In the genomic region with DNA sequence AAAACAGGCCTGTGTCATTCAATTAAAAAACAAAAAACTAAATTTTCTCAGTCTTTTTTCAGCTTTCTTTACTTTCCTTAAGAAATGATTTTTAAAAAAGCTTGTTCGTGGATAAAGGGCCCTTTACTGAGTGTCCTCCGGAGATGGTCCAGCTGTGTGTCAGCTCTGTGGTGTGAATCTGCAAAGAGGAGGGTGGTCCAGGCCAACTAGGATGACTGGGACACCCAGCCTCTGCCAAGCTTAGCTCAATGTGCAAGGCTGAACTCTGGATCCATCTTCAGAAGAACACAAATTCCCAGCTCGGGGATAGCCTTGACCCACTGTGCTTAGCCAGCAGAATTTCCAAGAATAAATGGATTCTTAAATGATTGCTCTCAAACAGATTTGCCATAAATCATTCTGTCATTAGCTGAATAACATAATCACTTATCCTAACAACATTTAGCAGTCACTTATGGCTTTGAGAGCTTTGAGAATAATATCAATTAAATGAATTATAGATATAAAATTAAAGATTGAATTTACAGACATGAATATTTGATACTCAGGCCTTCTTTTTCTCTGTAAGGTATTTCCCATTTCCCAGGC, we compare ENCODE assay signal across 21 cellular contexts. TPM values are rescaled to one million over a fixed set of nuclear protein-coding genes. Genes with fewer than 3 reads are reported as not detected.
"Had no signal": no experiment of that assay in that cellular context is flagged by ENCODE, and none has a peak within 500 bp of the region (broad histone marks: within the 10 kb centered on the region; RNA-seq: fewer than 3 reads in every experiment).

No MANE protein-coding gene starts in this region.

- H3K27me3 ChIP-seq: adrenal gland, ascending aorta had no signal

- FAIRE-seq: colon, islet of Langerhans had no signal

- H3K9me3 ChIP-seq: adrenal gland, ascending aorta, thoracic aorta had no signal

- H3K27ac ChIP-seq: adrenal gland, ascending aorta, thoracic aorta had no signal

- H3K36me3 ChIP-seq: adrenal gland, ascending aorta, thoracic aorta had no signal

- ATAC-seq: activated T-cell treated with anti-CD3 and anti-CD28 coated beads, Interleukin-2, amount 50 U/mL, for 4 hours; left colon; WTC11 had no signal

- H3K4me3 ChIP-seq: adrenal gland, ascending aorta, thoracic aorta had no signal

- H3K4me1 ChIP-seq: adrenal gland, ascending aorta had no signal

- DNase-seq: activated CD4-positive, alpha-beta T cell treated with anti-CD3 and anti-CD28 coated beads, Interleukin-2, amount 50 U/mL, for 48 hours; activated CD8-positive, alpha-beta memory T cell treated with anti-CD3 and anti-CD28 coated beads, Interleukin-2, amount 50 U/mL, for 48 hours; activated naive CD4-positive, alpha-beta T cell; activated T-cell treated with anti-CD3 and anti-CD28 coated beads, Interleukin-2, amount 50 U/mL, for 4 hours; adrenal gland; effector memory CD4-positive, alpha-beta T cell; foreskin melanocyte; left colon; nucleus accumbens; posterior cingulate gyrus; stimulated activated CD4-positive, alpha-beta T cell treated with anti-CD3 and anti-CD28 coated beads, Interleukin-4, amount 100 ng/mL, for 1 hour; stimulated activated naive CD4-positive, alpha-beta T cell; T1000 had no signal

RNA-seq across cellular contexts. Expression of a gene that starts 14.3 kb away (rescaled TPM):
- total RNA-seq: activated CD8-positive, alpha-beta memory T cell treated with anti-CD3 and anti-CD28 coated beads for 36 hours; activated T-cell treated with anti-CD3 and anti-CD28 coated beads, Interleukin-2, amount 50 U/mL, for 4 hours; activated T-helper 2 cell treated with anti-CD3 and anti-CD28 coated beads, Interferon-gamma antibody, Interleukin-2, Interleukin-4, amounts not matched to agents 10 μg/mL and 5 μg/mL and 100 μg/mL, durations not matched to agents 14 hours and 24 hours and 36 hours had no signal

RNA-seq across cellular contexts. Expression of a gene that starts 36.0 kb away (rescaled TPM):
- total RNA-seq: ascending aorta had no signal

RNA-seq across cellular contexts. Expression of a gene that starts 48.3 kb away (rescaled TPM):
- total RNA-seq: activated CD8-positive, alpha-beta memory T cell treated with anti-CD3 and anti-CD28 coated beads for 36 hours; activated T-cell treated with anti-CD3 and anti-CD28 coated beads, Interleukin-2, amount 50 U/mL, for 4 hours; activated T-helper 2 cell treated with anti-CD3 and anti-CD28 coated beads, Interferon-gamma antibody, Interleukin-2, Interleukin-4, amounts not matched to agents 10 μg/mL and 5 μg/mL and 100 μg/mL, durations not matched to agents 14 hours and 24 hours and 36 hours; ascending aorta; left colon; thoracic aorta; WTC11 had no signal

RNA-seq across cellular contexts. Expression of a gene that starts 56.4 kb away (rescaled TPM):
- total RNA-seq: activated CD8-positive, alpha-beta memory T cell treated with anti-CD3 and anti-CD28 coated beads for 36 hours; activated T-cell treated with anti-CD3 and anti-CD28 coated beads, Interleukin-2, amount 50 U/mL, for 4 hours; activated T-helper 2 cell treated with anti-CD3 and anti-CD28 coated beads, Interferon-gamma antibody, Interleukin-2, Interleukin-4, amounts not matched to agents 10 μg/mL and 5 μg/mL and 100 μg/mL, durations not matched to agents 14 hours and 24 hours and 36 hours; adrenal gland; ascending aorta; left colon; thoracic aorta; WTC11 had no signal
- polyA plus RNA-seq: adrenal gland, esophagus had no signal
